In the genomic region with DNA sequence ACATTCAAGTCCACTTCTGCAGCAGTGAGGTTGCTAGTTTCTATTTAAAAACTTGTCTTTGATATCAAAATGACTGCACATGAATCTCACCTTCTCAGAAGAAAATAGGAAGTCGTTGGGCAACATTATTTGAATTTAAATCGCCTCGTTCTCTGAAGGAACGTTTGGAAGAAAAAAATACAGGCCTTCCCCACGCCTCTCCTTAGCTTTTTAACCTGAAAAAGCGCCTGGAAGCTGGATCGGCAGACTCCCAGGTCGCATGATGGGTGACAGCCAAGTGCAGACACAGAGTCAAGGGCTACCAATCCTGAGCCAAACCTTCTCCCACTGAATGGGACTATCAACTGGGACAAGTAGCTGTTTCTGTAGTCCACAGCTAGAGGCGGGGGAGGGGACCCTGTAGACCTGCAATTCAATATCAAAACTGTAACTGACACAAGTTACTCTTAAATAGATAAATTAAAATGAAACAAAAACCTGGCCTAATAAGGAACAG, we compare ENCODE assay signal across 1 cellular context.
TF ChIP-seq lines count a peak whose summit lies in the region.

No MANE protein-coding gene starts in this region.

TF ChIP-seq in K562, 482 proteins besides CTCF, POLR2A, EP300 and RAD21:
- TF ChIP-seq SPI1 (IDR thresholded peaks at IDR 0.05; ENCODE audit: borderline replicate concordance, low read depth, low read length) (no peak), MYBL2 (IDR thresholded peaks at IDR 0.05; ENCODE audit: low read depth) (no peak), MYBL2 (CRISPR knock-in tag; IDR thresholded peaks at IDR 0.05; ENCODE audit: borderline replicate concordance) (no peak), ZNF780A (CRISPR knock-in tag; IDR thresholded peaks at IDR 0.05) (no peak), GATA2 (CRISPR knock-in tag; IDR thresholded peaks at IDR 0.05) (no peak), ZNF707 (CRISPR knock-in tag; conservative IDR thresholded peaks at IDR 0.05) (no peak), NBN (IDR thresholded peaks at IDR 0.05; ENCODE audit: low read depth) (no peak), CREBBP (IDR thresholded peaks at IDR 0.05; ENCODE audit: low read depth, low read length) (no peak), HMGN3 (IDR thresholded peaks at IDR 0.05; ENCODE audit: borderline replicate concordance, extremely low read depth, insufficient read length, low read depth, low read length) (no peak), XRCC3 (IDR thresholded peaks at IDR 0.05) (no peak), OTX1 (CRISPR knock-in tag; IDR thresholded peaks at IDR 0.05) (no peak)
- TF ChIP-seq, protein P1, sequence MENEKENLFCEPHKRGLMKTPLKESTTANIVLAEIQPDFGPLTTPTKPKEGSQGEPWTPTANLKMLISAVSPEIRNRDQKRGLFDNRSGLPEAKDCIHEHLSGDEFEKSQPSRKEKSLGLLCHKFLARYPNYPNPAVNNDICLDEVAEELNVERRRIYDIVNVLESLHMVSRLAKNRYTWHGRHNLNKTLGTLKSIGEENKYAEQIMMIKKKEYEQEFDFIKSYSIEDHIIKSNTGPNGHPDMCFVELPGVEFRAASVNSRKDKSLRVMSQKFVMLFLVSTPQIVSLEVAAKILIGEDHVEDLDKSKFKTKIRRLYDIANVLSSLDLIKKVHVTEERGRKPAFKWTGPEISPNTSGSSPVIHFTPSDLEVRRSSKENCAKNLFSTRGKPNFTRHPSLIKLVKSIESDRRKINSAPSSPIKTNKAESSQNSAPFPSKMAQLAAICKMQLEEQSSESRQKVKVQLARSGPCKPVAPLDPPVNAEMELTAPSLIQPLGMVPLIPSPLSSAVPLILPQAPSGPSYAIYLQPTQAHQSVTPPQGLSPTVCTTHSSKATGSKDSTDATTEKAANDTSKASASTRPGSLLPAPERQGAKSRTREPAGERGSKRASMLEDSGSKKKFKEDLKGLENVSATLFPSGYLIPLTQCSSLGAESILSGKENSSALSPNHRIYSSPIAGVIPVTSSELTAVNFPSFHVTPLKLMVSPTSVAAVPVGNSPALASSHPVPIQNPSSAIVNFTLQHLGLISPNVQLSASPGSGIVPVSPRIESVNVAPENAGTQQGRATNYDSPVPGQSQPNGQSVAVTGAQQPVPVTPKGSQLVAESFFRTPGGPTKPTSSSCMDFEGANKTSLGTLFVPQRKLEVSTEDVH (IDR thresholded peaks at IDR 0.05; ENCODE audit: low read depth, partially characterized antibody): no peak
- TF ChIP-seq, protein P2, sequence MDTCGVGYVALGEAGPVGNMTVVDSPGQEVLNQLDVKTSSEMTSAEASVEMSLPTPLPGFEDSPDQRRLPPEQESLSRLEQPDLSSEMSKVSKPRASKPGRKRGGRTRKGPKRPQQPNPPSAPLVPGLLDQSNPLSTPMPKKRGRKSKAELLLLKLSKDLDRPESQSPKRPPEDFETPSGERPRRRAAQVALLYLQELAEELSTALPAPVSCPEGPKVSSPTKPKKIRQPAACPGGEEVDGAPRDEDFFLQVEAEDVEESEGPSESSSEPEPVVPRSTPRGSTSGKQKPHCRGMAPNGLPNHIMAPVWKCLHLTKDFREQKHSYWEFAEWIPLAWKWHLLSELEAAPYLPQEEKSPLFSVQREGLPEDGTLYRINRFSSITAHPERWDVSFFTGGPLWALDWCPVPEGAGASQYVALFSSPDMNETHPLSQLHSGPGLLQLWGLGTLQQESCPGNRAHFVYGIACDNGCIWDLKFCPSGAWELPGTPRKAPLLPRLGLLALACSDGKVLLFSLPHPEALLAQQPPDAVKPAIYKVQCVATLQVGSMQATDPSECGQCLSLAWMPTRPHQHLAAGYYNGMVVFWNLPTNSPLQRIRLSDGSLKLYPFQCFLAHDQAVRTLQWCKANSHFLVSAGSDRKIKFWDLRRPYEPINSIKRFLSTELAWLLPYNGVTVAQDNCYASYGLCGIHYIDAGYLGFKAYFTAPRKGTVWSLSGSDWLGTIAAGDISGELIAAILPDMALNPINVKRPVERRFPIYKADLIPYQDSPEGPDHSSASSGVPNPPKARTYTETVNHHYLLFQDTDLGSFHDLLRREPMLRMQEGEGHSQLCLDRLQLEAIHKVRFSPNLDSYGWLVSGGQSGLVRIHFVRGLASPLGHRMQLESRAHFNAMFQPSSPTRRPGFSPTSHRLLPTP (IDR thresholded peaks at IDR 0.05; ENCODE audit: borderline replicate concordance, extremely low read depth, insufficient read length): no peak
- TF ChIP-seq, protein P3, sequence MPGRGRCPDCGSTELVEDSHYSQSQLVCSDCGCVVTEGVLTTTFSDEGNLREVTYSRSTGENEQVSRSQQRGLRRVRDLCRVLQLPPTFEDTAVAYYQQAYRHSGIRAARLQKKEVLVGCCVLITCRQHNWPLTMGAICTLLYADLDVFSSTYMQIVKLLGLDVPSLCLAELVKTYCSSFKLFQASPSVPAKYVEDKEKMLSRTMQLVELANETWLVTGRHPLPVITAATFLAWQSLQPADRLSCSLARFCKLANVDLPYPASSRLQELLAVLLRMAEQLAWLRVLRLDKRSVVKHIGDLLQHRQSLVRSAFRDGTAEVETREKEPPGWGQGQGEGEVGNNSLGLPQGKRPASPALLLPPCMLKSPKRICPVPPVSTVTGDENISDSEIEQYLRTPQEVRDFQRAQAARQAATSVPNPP (IDR thresholded peaks at IDR 0.05; ENCODE audit: borderline replicate concordance, insufficient read depth, insufficient read length): no peak
